Comparison of ENCODE assay signal across 9 cellular contexts in genomic region chr5:59813761-59814562, GRCh38.
DNase-seq lines count a peak whose midpoint lies in the region; ATAC-seq and TF ChIP-seq lines count a peak whose summit lies in the region.
"Had no signal": no experiment of that assay in that cellular context is flagged by ENCODE, and none has a peak within 500 bp of the region (broad histone marks: within the 10 kb centered on the region; RNA-seq: fewer than 3 reads in every experiment).

No MANE protein-coding gene starts in this region.

- ATAC-seq in GM21723 (IDR thresholded peaks at IDR 0.05; ENCODE audit: unreplicated experiment) (peak; percentile 65), GM18870 (IDR thresholded peaks at IDR 0.05; ENCODE audit: unreplicated experiment) (no peak)

- no peaks in the 10 kb centered on the region for H3K36me3 ChIP-seq in neutrophil
- H3K36me3 ChIP-seq: BLaER1 had no signal

- DNase-seq in NCI-H1436 (lab: John Stamatoyannopoulos, UW) (peak; percentile 43), NCI-H1436 treated with DMSO at 0.1 percent for 48 hours (lab: John Stamatoyannopoulos, UW) (no peak), LHCN-M2 (ENCODE audit: low read depth) (peak; percentile 86), SIG-M5 treated with dmso at 0.1 percent for 504 hours (lab: John Stamatoyannopoulos, UW; ENCODE audit: unreplicated experiment) (peak; percentile 66), epithelial cell of esophagus (ENCODE audit: low read depth) (peak; percentile 79)

- no peaks in the 10 kb centered on the region for H3K27me3 ChIP-seq in neutrophil
- H3K27me3 ChIP-seq: BLaER1 had no signal

- H3K4me3 ChIP-seq in epithelial cell of esophagus (ENCODE audit: low read length) (no peak overlapping the region), neutrophil (ENCODE audit: low read depth in 1 of 2, low read length in 1 of 2) (no peak overlapping the region)
- H3K4me3 ChIP-seq: BLaER1 had no signal

- no peaks in the 10 kb centered on the region for H3K9me3 ChIP-seq in neutrophil
- H3K9me3 ChIP-seq: BLaER1 had no signal

- peak; percentile 66 for TF ChIP-seq CTCF in epithelial cell of esophagus (IDR thresholded peaks at IDR 0.05; ENCODE audit: insufficient read depth, low read depth, low read length, missing control alignments)
- peak; percentile 48 for TF ChIP-seq CTCF in neutrophil (IDR thresholded peaks at IDR 0.05)

- H3K4me1 ChIP-seq in neutrophil (ENCODE audit: control insufficient read depth in 1 of 2, insufficient read depth in 1 of 2, low read depth in 1 of 2, low read length in 1 of 2), result peaks cover 3 to 7% of the 10 kb centered on the region in 2 experiments
- H3K4me1 ChIP-seq: BLaER1 had no signal

- no peak overlapping the region for H3K27ac ChIP-seq in neutrophil
- H3K27ac ChIP-seq: BLaER1 had no signal
